In the genomic region with DNA sequence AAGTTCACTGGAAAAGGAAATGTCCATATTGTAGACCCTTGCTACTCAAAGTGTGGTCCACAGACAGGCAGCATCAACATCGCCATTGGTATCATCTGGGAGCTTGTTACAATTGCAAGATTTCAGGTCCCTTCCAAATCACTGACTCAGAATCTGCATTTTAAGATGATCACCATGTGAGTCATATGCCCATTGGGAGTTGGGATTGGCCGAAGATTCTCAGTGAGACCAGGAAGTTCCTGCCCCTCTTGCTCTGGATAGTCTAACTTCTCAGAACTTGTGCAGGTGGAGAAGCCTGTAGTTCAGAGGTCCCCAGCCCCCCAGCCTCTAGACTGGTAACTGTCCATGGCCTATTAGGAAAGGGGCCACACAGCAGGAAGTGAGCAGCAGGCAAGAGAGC, we compare ENCODE assay signal across 17 cellular contexts. TPM values are rescaled to one million over a fixed set of nuclear protein-coding genes. Genes with fewer than 3 reads are reported as not detected.
A peak's percentile ranks its signal among the peaks of the same experiment; 100 is the strongest.
DNase-seq lines count a peak whose midpoint lies in the region; ATAC-seq, FAIRE-seq and TF ChIP-seq lines count a peak whose summit lies in the region.
"Had no signal": no experiment of that assay in that cellular context is flagged by ENCODE, and none has a peak within 500 bp of the region (broad histone marks: within the 10 kb centered on the region; RNA-seq: fewer than 3 reads in every experiment).

No MANE protein-coding gene starts in this region.

- no peaks in the 10 kb centered on the region for H3F3A ChIP-seq in Loucy (ENCODE audit: low read depth)

- H3K9ac ChIP-seq in DND-41 (ENCODE audit: low read depth, low read length) (no peak overlapping the region), Loucy (ENCODE audit: low read depth, low read length, poor library complexity, severe bottlenecking) (no peak overlapping the region)

- H3K9me2 ChIP-seq in Loucy (replicated peaks; ENCODE audit: low read depth, low read length) = no peaks in the 10 kb centered on the region

- no peaks in the 10 kb centered on the region for H3K9me3 ChIP-seq in DND-41 (ENCODE audit: insufficient read depth, low read length, severe bottlenecking)
- no peaks in the 10 kb centered on the region for H3K9me3 ChIP-seq in Loucy (ENCODE audit: insufficient read depth, low read depth, low read length)
- no peaks in the 10 kb centered on the region for H3K9me3 ChIP-seq in osteoblast (ENCODE audit: low read depth, low read length)
- H3K9me3 ChIP-seq: HAP-1 had no signal

- H3K36me3 ChIP-seq in DND-41 (ENCODE audit: insufficient read depth, low read length) = no peaks in the 10 kb centered on the region
- no peaks in the 10 kb centered on the region for H3K36me3 ChIP-seq in Loucy (ENCODE audit: insufficient read depth, low read length)
- no peaks in the 10 kb centered on the region for H3K36me3 ChIP-seq in bronchial epithelial cell (ENCODE audit: control insufficient read depth, insufficient read depth, low read length)
- H3K36me3 ChIP-seq in osteoblast (ENCODE audit: insufficient read depth, low read length) = no peaks in the 10 kb centered on the region
- H3K36me3 ChIP-seq: HAP-1 had no signal

- no peak for FAIRE-seq in bronchial epithelial cell (lab: Jason Lieb, UNC)

- TF ChIP-seq CTCF in DND-41 (IDR thresholded peaks at IDR 0.05; ENCODE audit: borderline replicate concordance, extremely low read depth, low read length, poor library complexity, severe bottlenecking) = no peak
- TF ChIP-seq CTCF in Loucy (conservative IDR thresholded peaks at IDR 0.05; ENCODE audit: low read length) = no peak
- TF ChIP-seq CTCF in bronchial epithelial cell (IDR thresholded peaks at IDR 0.05; ENCODE audit: insufficient read depth, low read length, severe bottlenecking) = no peak
- TF ChIP-seq CTCF in osteoblast (IDR thresholded peaks at IDR 0.05; ENCODE audit: extremely low read depth, low read depth, low read length) = no peak

- peaks cover 8% of the 10 kb centered on the region; the same call in 1 of the 2 replicates for H3K4me1 ChIP-seq in DND-41 (ENCODE audit: insufficient read depth, low read length)
- peaks cover 9% of the 10 kb centered on the region for H3K4me1 ChIP-seq in Loucy (ENCODE audit: insufficient read depth, low read length, poor library complexity, severe bottlenecking)
- H3K4me1 ChIP-seq in osteoblast (ENCODE audit: insufficient read depth, low read length) = no peaks in the 10 kb centered on the region
- H3K4me1 ChIP-seq: HAP-1 had no signal

- no peak overlapping the region for H3K27ac ChIP-seq in DND-41 (ENCODE audit: low read length)
- no peak overlapping the region for H3K27ac ChIP-seq in osteoblast (ENCODE audit: low read depth, low read length)
- H3K27ac ChIP-seq: C4-2B had no signal

- DNase-seq in A172 (ENCODE audit: low spot score) (peak; percentile 74), DND-41 (peak; percentile 15), bronchial epithelial cell (ENCODE audit: low read depth) (peak; percentile 36), T-helper 1 cell (no peak), SHP77 treated with DMSO at 0.1 percent for 48 hours (lab: John Stamatoyannopoulos, UW) (no peak), osteoblast (ENCODE audit: insufficient read length, low spot score, missing footprints) (no peak)
- DNase-seq: activated CD8-positive, alpha-beta memory T cell treated with anti-CD3 and anti-CD28 coated beads for 24 hours; left cardiac atrium; NCI-H345; stimulated activated naive CD4-positive, alpha-beta T cell had no signal

- H4K20me1 ChIP-seq in DND-41 (ENCODE audit: insufficient read depth, low read length) (no peaks in the 10 kb centered on the region), Loucy (ENCODE audit: insufficient read depth, low read length, poor library complexity, severe bottlenecking) (no peaks in the 10 kb centered on the region), osteoblast (ENCODE audit: insufficient read depth, low read length) (no peaks in the 10 kb centered on the region)

- ATAC-seq in DND-41 (ENCODE audit: insufficient read depth, low read depth) = peak; percentile 35; the same call in 2 of the 3 replicates
- no peak for ATAC-seq in HG02610 (IDR thresholded peaks at IDR 0.05; ENCODE audit: unreplicated experiment)
- ATAC-seq: left cardiac atrium, Panc1 had no signal

- H3K27me3 ChIP-seq in DND-41 (ENCODE audit: insufficient read depth, low read length, poor library complexity) (peaks cover 3% of the 10 kb centered on the region), Loucy (ENCODE audit: insufficient read depth, low read length, poor library complexity, severe bottlenecking) (no peaks in the 10 kb centered on the region), bronchial epithelial cell (ENCODE audit: control insufficient read depth, insufficient read depth, low read length) (no peaks in the 10 kb centered on the region), osteoblast (ENCODE audit: insufficient read depth, low read length) (peaks cover 4% of the 10 kb centered on the region)

- H3K4me2 ChIP-seq in DND-41 (ENCODE audit: insufficient read depth, low read length) (no peak overlapping the region), Loucy (ENCODE audit: low read depth, low read length, poor library complexity, severe bottlenecking) (no peak overlapping the region), osteoblast (ENCODE audit: insufficient read depth, low read length) (no peak overlapping the region)

- H3K79me2 ChIP-seq in DND-41 (ENCODE audit: insufficient read depth, low read length) (no peaks in the 10 kb centered on the region), Loucy (ENCODE audit: insufficient read depth, low read length) (no peaks in the 10 kb centered on the region), osteoblast (ENCODE audit: insufficient read depth, low read length) (no peaks in the 10 kb centered on the region)

- H2AFZ ChIP-seq in DND-41 (ENCODE audit: low read depth, low read length) = no peak overlapping the region
- H2AFZ ChIP-seq in Loucy (ENCODE audit: low read length) = 0 out of 2 replicates have a peak overlapping the region, but pooled peaks have one; percentile 5
- H2AFZ ChIP-seq in osteoblast (ENCODE audit: low read length) = no peak overlapping the region

- no peak overlapping the region for H3K4me3 ChIP-seq in DND-41 (ENCODE audit: low read depth in 1 of 2, low read length in 2 of 2)
- H3K4me3 ChIP-seq in Loucy (ENCODE audit: low read length, poor library complexity, severe bottlenecking) = no peak overlapping the region
- H3K4me3 ChIP-seq in bronchial epithelial cell (ENCODE audit: low read depth, low read length) = no peak overlapping the region
- no peak overlapping the region for H3K4me3 ChIP-seq in osteoblast (ENCODE audit: insufficient read depth, low read length)
- H3K4me3 ChIP-seq: HAP-1 had no signal

RNA-seq across cellular contexts. Expression of a gene that starts 48.9 kb away (rescaled TPM):
- not detected in 2 replicates for total RNA-seq in A172 (2014; rRNA removed; shearing (Covaris generic))
- total RNA-seq in bronchial epithelial cell = not detected in 2 replicates
- not detected in 2 replicates for total RNA-seq in osteoblast
- total RNA-seq: G401, left cardiac atrium, renal cortical epithelial cell had no signal

Comparison
In these comparisons a context has a peak if more than half of its experiments do, and no peak if none do; other contexts are left out.
1. DNase-seq: peak in A172 (single experiment), DND-41 (single experiment) and bronchial epithelial cell (single experiment); none in T-helper 1 cell (0 of 5), SHP77 treated with DMSO at 0.1 percent for 48 hours (single experiment) and osteoblast (single experiment).